Comparison of ENCODE assay signal across 19 cellular contexts in genomic region chr5:100694100-100694499, GRCh38.
DNase-seq lines count a peak whose midpoint lies in the region; ATAC-seq and TF ChIP-seq lines count a peak whose summit lies in the region.
"Had no signal": no experiment of that assay in that cellular context is flagged by ENCODE, and none has a peak within 500 bp of the region (broad histone marks: within the 10 kb centered on the region; RNA-seq: fewer than 3 reads in every experiment).

No MANE protein-coding gene starts in this region.

- H3K36me3 ChIP-seq in naive thymus-derived CD4-positive, alpha-beta T cell (ENCODE audit: control insufficient read depth in 2 of 3, insufficient read depth in 3 of 3, low read length in 3 of 3) = no peaks in the 10 kb centered on the region
- H3K36me3 ChIP-seq in thyroid gland = no peaks in the 10 kb centered on the region

- H3K27me3 ChIP-seq in naive thymus-derived CD4-positive, alpha-beta T cell (ENCODE audit: control insufficient read depth in 2 of 2, insufficient read depth in 2 of 2, low read length in 2 of 2) = no peaks in the 10 kb centered on the region
- no peaks in the 10 kb centered on the region for H3K27me3 ChIP-seq in thyroid gland

- no peaks in the 10 kb centered on the region for H3K9me3 ChIP-seq in naive thymus-derived CD4-positive, alpha-beta T cell (ENCODE audit: control insufficient read depth in 2 of 3, low read length in 3 of 3)
- H3K9me3 ChIP-seq in thyroid gland = no peaks in the 10 kb centered on the region
- H3K9me3 ChIP-seq: A549 had no signal

- peak; percentile 45 for ATAC-seq in GM18498 (IDR thresholded peaks at IDR 0.05; ENCODE audit: unreplicated experiment)
- ATAC-seq in HG02588 (IDR thresholded peaks at IDR 0.05; ENCODE audit: unreplicated experiment) = peak; percentile 64
- ATAC-seq in naive thymus-derived CD4-positive, alpha-beta T cell = peak; percentile 37
- no peak for ATAC-seq in GM18870 (IDR thresholded peaks at IDR 0.05; ENCODE audit: unreplicated experiment)
- ATAC-seq: A549 had no signal

- H3K4me3 Mint-ChIP-seq in naive thymus-derived CD4-positive, alpha-beta T cell = no peak overlapping the region
- H3K4me3 Mint-ChIP-seq: CD4-positive, alpha-beta T cell; T-helper 2 cell treated with Interferon-gamma antibody and Interleukin-4, amounts not matched to agents 5 μg/mL and 100 μg/mL, for 36 hours had no signal

- H3K36me3 Mint-ChIP-seq in naive thymus-derived CD4-positive, alpha-beta T cell = no peaks in the 10 kb centered on the region

- peaks cover 0 to 10% (median 0%) of the 10 kb centered on the region in 5 donors for H3K27me3 Mint-ChIP-seq in naive thymus-derived CD4-positive, alpha-beta T cell
- H3K27me3 Mint-ChIP-seq: CD4-positive, alpha-beta T cell had no signal

- no peak for TF ChIP-seq CTCF in thyroid gland (IDR thresholded peaks at IDR 0.05)

- TF ChIP-seq POLR2A in thyroid gland (IDR thresholded peaks at IDR 0.05) = no peak

- CTCF ChIA-PET in naive thymus-derived CD4-positive, alpha-beta T cell (lab: Charles Lee) = no interaction called here

- peak; percentile 4 for DNase-seq in Jurkat, Clone E6-1 (ENCODE audit: low read depth, low spot score)
- DNase-seq in naive thymus-derived CD4-positive, alpha-beta T cell = no peak
- no peak for DNase-seq in activated CD4-positive, alpha-beta T cell treated with anti-CD3 and anti-CD28 coated beads, Interleukin-2, amount 50 U/mL, for 48 hours
- DNase-seq in thyroid gland = no peak
- DNase-seq in NCI-H345 (lab: John Stamatoyannopoulos, UW) = no peak
- DNase-seq: Calu3; CD4-positive, alpha-beta T cell; DMS79; MM.1S; NCI-H1436; NCI-H2029 treated with DMSO at 0.1 percent for 48 hours; NCI-H510A treated with DMSO at 0.1 percent for 48 hours; RPMI8226; SW 1271 had no signal

- no peak overlapping the region for H3K27ac Mint-ChIP-seq in naive thymus-derived CD4-positive, alpha-beta T cell
- H3K27ac Mint-ChIP-seq: CD4-positive, alpha-beta T cell; T-helper 2 cell treated with Interferon-gamma antibody and Interleukin-4, amounts not matched to agents 5 μg/mL and 100 μg/mL, for 36 hours had no signal

- H3K4me1 ChIP-seq in naive thymus-derived CD4-positive, alpha-beta T cell (ENCODE audit: control insufficient read depth in 2 of 2, insufficient read depth in 2 of 2, low read length in 2 of 2) = no peaks in the 10 kb centered on the region
- no peaks in the 10 kb centered on the region for H3K4me1 ChIP-seq in thyroid gland

- WGBS in thyroid gland, 2 donors = 72 to 81% methylated on average over 4 of the region's 4 CpGs

- no peak overlapping the region for H3K27ac ChIP-seq in naive thymus-derived CD4-positive, alpha-beta T cell (ENCODE audit: low read depth, low read length)
- no peak overlapping the region for H3K27ac ChIP-seq in thyroid gland
- H3K27ac ChIP-seq: A549 had no signal

- H3K9me3 Mint-ChIP-seq in naive thymus-derived CD4-positive, alpha-beta T cell = no peaks in the 10 kb centered on the region
- H3K9me3 Mint-ChIP-seq: CD4-positive, alpha-beta T cell; T-helper 2 cell treated with Interferon-gamma antibody and Interleukin-4, amounts not matched to agents 5 μg/mL and 100 μg/mL, for 36 hours had no signal

- intact Hi-C loops in naive thymus-derived CD4-positive, alpha-beta T cell (cut with micrococcal nuclease) = loop anchor here in 1 of 2 donors (10.0 kb wide), 1 partner anchor 351 kb away; no protein-coding TSS in a partner anchor
- intact Hi-C loops in thyroid gland (cut with DNase I) = no loop called here

- no peak overlapping the region for H3K4me3 ChIP-seq in Jurkat, Clone E6-1 (ENCODE audit: low read length)
- H3K4me3 ChIP-seq in naive thymus-derived CD4-positive, alpha-beta T cell (ENCODE audit: low read length) = no peak overlapping the region
- no peak overlapping the region for H3K4me3 ChIP-seq in thyroid gland (replicated peaks in 1 of 3)
- H3K4me3 ChIP-seq: A549 had no signal

- POLR2A ChIA-PET in naive thymus-derived CD4-positive, alpha-beta T cell (lab: Charles Lee) = no interaction called here

- peaks cover 0 to 7% (median 0%) of the 10 kb centered on the region in 7 donors for H3K4me1 Mint-ChIP-seq in naive thymus-derived CD4-positive, alpha-beta T cell
